Comparison of ENCODE assay signal across 11 cellular contexts in the genomic region with DNA sequence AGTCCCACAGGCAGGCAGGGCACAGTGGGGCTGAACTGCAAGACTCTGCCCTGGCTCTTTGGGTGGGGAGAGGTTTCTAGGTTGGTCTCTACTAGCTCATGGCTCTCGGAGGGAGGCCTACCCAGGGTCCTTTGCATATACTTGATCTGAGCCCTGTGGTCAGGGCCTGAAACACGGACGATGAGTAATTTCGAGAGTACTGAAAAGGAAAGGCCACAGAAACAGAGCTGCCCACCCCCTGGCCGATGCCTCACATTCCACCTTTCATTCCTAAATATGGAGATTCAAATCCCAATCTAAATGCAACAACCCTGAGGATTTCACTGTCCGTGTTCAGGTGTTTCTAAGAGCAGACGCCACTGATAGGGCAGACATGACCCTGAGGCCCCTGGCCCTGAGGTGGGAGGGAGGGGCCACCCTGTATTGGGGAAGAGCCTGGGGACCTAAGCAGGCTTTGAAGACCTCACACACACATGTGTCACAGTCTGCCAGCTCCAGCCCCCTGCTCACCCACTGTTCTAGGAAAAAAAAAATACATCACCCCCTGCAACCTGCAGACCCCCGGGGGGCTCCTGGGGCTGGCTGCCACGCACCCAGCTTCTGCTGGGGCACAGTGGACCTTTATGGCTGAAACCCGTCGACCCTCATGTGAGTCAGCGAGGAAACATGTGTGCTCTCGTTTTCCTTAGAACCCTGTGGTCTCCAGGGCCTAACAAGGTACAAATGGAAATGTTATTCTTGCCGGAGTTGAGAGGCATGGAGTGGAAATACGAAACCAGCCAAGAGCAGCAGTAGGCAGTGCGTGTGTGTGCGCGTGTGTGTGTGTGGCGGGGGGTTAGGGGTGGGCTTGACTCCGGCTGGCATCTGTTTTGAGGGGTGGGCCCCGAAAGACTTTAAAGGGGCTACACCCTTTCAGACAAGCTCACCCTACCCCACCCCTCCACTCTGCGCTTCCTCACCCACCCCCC.
DNase-seq lines count a peak whose midpoint lies in the region; ATAC-seq, FAIRE-seq and TF ChIP-seq lines count a peak whose summit lies in the region.
"Had no signal": no experiment of that assay in that cellular context is flagged by ENCODE, and none has a peak within 500 bp of the region (broad histone marks: within the 10 kb centered on the region; RNA-seq: fewer than 3 reads in every experiment).

No MANE protein-coding gene starts in this region.

- peaks cover 0 to 7% of the 10 kb centered on the region in 2 experiments; a peak in 2 of 5 replicates for H3K9me3 Mint-ChIP-seq in H9
- H3K9me3 Mint-ChIP-seq in activated T-helper 17 cell treated with anti-CD3 and anti-CD28 coated beads, Interleukin-2, amount 50 U/mL, for 72 hours, result no peaks in the 10 kb centered on the region

- intact Hi-C loops in lower lobe of right lung (cut with DNase I) (no loop called here), dorsolateral prefrontal cortex (cut with DNase I) (no loop called here)

- H3K18ac ChIP-seq in H9 (ENCODE audit: insufficient read length, low read depth, low read length), result no peak overlapping the region

- H3K27ac ChIP-seq in lower lobe of right lung, result no peak overlapping the region
- H3K27ac ChIP-seq in H9 (ENCODE audit: insufficient read length, low read depth, low read length), result no peak overlapping the region
- H3K27ac ChIP-seq in dorsolateral prefrontal cortex, result no peak overlapping the region

- no peak overlapping the region for H2AFZ ChIP-seq in H9 (ENCODE audit: low read length)

- peaks cover 0 to 2% (median 0%) of the 10 kb centered on the region in 3 experiments; a peak in 1 of 7 replicates for H3K36me3 Mint-ChIP-seq in H9 (ENCODE audit: insufficient read depth in 1 of 3, low read depth in 3 of 3)
- no peaks in the 10 kb centered on the region for H3K36me3 Mint-ChIP-seq in activated T-helper 17 cell treated with anti-CD3 and anti-CD28 coated beads, Interleukin-2, amount 50 U/mL, for 72 hours (ENCODE audit: low read depth)

- H3K56ac ChIP-seq in H9 (ENCODE audit: insufficient read length, low read depth, low read length), result no peak overlapping the region

- peak; percentile 46 for ATAC-seq in GM21825 (IDR thresholded peaks at IDR 0.05; ENCODE audit: unreplicated experiment)
- ATAC-seq in lower lobe of right lung, result no peak
- no peak for ATAC-seq in activated T-helper 17 cell treated with anti-CD3 and anti-CD28 coated beads, Interleukin-2, amount 50 U/mL, for 72 hours (replicated peaks)
- ATAC-seq: activated CD4-positive, alpha-beta T cell treated with anti-CD3 and anti-CD28 coated beads for 36 hours had no signal

- H2BK120ac ChIP-seq in H9 (ENCODE audit: low read depth, low read length, poor library complexity, severe bottlenecking), result no peak overlapping the region

- H3K4me3 Mint-ChIP-seq in H9, result no peak overlapping the region
- H3K4me3 Mint-ChIP-seq in activated T-helper 17 cell treated with anti-CD3 and anti-CD28 coated beads, Interleukin-2, amount 50 U/mL, for 72 hours, result no peak overlapping the region
- H3K4me3 Mint-ChIP-seq: activated CD4-positive, alpha-beta T cell treated with anti-CD3 and anti-CD28 coated beads for 36 hours had no signal

- H4K8ac ChIP-seq in H9 (replicated peaks; ENCODE audit: insufficient read length, low read depth, low read length), result no peak overlapping the region

- no peaks in the 10 kb centered on the region for H3K36me3 ChIP-seq in lower lobe of right lung
- H3K36me3 ChIP-seq: MG63 had no signal

- no peaks in the 10 kb centered on the region for H4K20me1 ChIP-seq in H9 (ENCODE audit: control insufficient read depth, insufficient read depth, insufficient read length)

- no peaks in the 10 kb centered on the region for H3K79me1 ChIP-seq in H9 (ENCODE audit: insufficient read depth, low read depth, low read length, poor library complexity, severe bottlenecking)

- H2BK5ac ChIP-seq in H9 (ENCODE audit: insufficient read length, low read length), result no peak overlapping the region

- H4K91ac ChIP-seq in H9 (ENCODE audit: insufficient read length, low read depth, low read length), result no peak overlapping the region

- H3K9me3 ChIP-seq in lower lobe of right lung (no peaks in the 10 kb centered on the region), H9 (ENCODE audit: control insufficient read depth, low read depth, low read length) (no peaks in the 10 kb centered on the region)

- peak overlapping the region in 1 of 3 experiments; percentile 39; a peak in 1 of 7 replicates for H3K27ac Mint-ChIP-seq in H9
- no peak overlapping the region for H3K27ac Mint-ChIP-seq in activated T-helper 17 cell treated with anti-CD3 and anti-CD28 coated beads, Interleukin-2, amount 50 U/mL, for 72 hours
- H3K27ac Mint-ChIP-seq: activated CD4-positive, alpha-beta T cell treated with anti-CD3 and anti-CD28 coated beads for 36 hours had no signal

- H3K4ac ChIP-seq in H9 (ENCODE audit: low read depth, low read length), result no peak overlapping the region

- H3K14ac ChIP-seq in H9 (ENCODE audit: insufficient read depth, low read length), result no peak overlapping the region; the same call in 1 of the 2 replicates

- no CpG with 5 or more reads among the region's 22 CpGs for WGBS in H9 (ENCODE audit: extremely low coverage, insufficient read length, low lambda C conversion rate)

- peaks cover 9% of the 10 kb centered on the region for H3K4me1 ChIP-seq in lower lobe of right lung
- H3K4me1 ChIP-seq in H9 (ENCODE audit: insufficient read depth, low read length), result no peaks in the 10 kb centered on the region; the same call in 1 of the 2 replicates

- H2BK12ac ChIP-seq in H9 (ENCODE audit: insufficient read length, low read depth, low read length), result no peak overlapping the region

- no peak overlapping the region for H4K5ac ChIP-seq in H9 (ENCODE audit: insufficient read length, low read depth, low read length)

- H3K4me1 Mint-ChIP-seq in H9, result peaks cover 8 to 12% of the 10 kb centered on the region in 2 experiments
- peaks cover 24% of the 10 kb centered on the region for H3K4me1 Mint-ChIP-seq in activated T-helper 17 cell treated with anti-CD3 and anti-CD28 coated beads, Interleukin-2, amount 50 U/mL, for 72 hours

- no peak overlapping the region for H3K23ac ChIP-seq in H9 (ENCODE audit: insufficient read length, low read depth, low read length)

- H3K79me2 ChIP-seq in H9 (ENCODE audit: insufficient read depth, low read length), result no peaks in the 10 kb centered on the region

- no peak for DNase-seq in GM18507 (ENCODE audit: extremely low spot score, insufficient read length, low read depth)
- DNase-seq in LHCN-M2 (ENCODE audit: low read depth), result peak; percentile 19
- peak; percentile 15 for DNase-seq in lower lobe of right lung
- no peak for DNase-seq in H9
- DNase-seq in stimulated activated CD4-positive, alpha-beta T cell treated with anti-CD3 and anti-CD28 coated beads, Interleukin-1b, Interleukin-23, amount 100 ng/mL, for 48 hours, result no peak
- no peak for DNase-seq in dorsolateral prefrontal cortex
- DNase-seq: activated CD4-positive, alpha-beta T cell treated with anti-CD3 and anti-CD28 coated beads for 36 hours; effector CD4-positive, alpha-beta T cell; MG63 had no signal

- no peak overlapping the region for H2AK5ac ChIP-seq in H9 (ENCODE audit: insufficient read length, low read length)

- no peak for TF ChIP-seq CTCF in lower lobe of right lung (IDR thresholded peaks at IDR 0.05)
- no peak for TF ChIP-seq CTCF in H9 (conservative IDR thresholded peaks at IDR 0.05)
- no peak for TF ChIP-seq CTCF in dorsolateral prefrontal cortex (IDR thresholded peaks at IDR 0.05 in 54 of 56, conservative IDR thresholded peaks at IDR 0.05 in 2 of 56; ENCODE audit: low read depth in 1 of 56, partially characterized antibody in 56 of 56)

- H3K4me2 ChIP-seq in H9 (ENCODE audit: insufficient read depth, insufficient read length, low read length), result no peak overlapping the region

- no peak overlapping the region for H3T11ph ChIP-seq in H9 (ENCODE audit: low read length)

- peak; percentile 94 for FAIRE-seq in GM18507 (lab: Jason Lieb, UNC)

- H3K27me3 ChIP-seq in lower lobe of right lung (ENCODE audit: low read depth) (no peaks in the 10 kb centered on the region), H9 (ENCODE audit: insufficient read depth, low read length) (no peaks in the 10 kb centered on the region), dorsolateral prefrontal cortex (no peaks in the 10 kb centered on the region)
- H3K27me3 ChIP-seq: MG63 had no signal

- no peaks in the 10 kb centered on the region for H3K23me2 ChIP-seq in H9 (ENCODE audit: insufficient read length, low read depth, low read length, poor library complexity, severe bottlenecking)

- no peak overlapping the region for H2BK20ac ChIP-seq in H9 (ENCODE audit: low read depth, low read length, poor library complexity, severe bottlenecking)

- H3K4me3 ChIP-seq in lower lobe of right lung, result no peak overlapping the region
- H3K4me3 ChIP-seq in dorsolateral prefrontal cortex, result no peak overlapping the region
- H3K4me3 ChIP-seq: MG63 had no signal

- H3K9ac ChIP-seq in H9 (ENCODE audit: extremely low read depth, insufficient read length, low read length), result no peak overlapping the region

- peaks cover 1% of the 10 kb centered on the region; the same call in 1 of the 2 replicates for H3K27me3 Mint-ChIP-seq in H9 (ENCODE audit: low read depth)
- H3K27me3 Mint-ChIP-seq in activated T-helper 17 cell treated with anti-CD3 and anti-CD28 coated beads, Interleukin-2, amount 50 U/mL, for 72 hours, result no peaks in the 10 kb centered on the region
- H3K27me3 Mint-ChIP-seq: activated CD4-positive, alpha-beta T cell treated with anti-CD3 and anti-CD28 coated beads for 36 hours had no signal

- no peak overlapping the region for H2BK15ac ChIP-seq in H9 (ENCODE audit: low read depth, low read length)

Comparison
In these comparisons a context has a peak if more than half of its experiments do, and no peak if none do; other contexts are left out.
1. DNase-seq: peak in LHCN-M2 (single experiment) and lower lobe of right lung (single experiment); none in GM18507 (single experiment), H9 (single experiment), stimulated activated CD4-positive, alpha-beta T cell treated with anti-CD3 and anti-CD28 coated beads, Interleukin-1b, Interleukin-23, amount 100 ng/mL, for 48 hours (single experiment) and dorsolateral prefrontal cortex (0 of 10).